Comparison of ENCODE assay signal across 13 cellular contexts in the genomic region with DNA sequence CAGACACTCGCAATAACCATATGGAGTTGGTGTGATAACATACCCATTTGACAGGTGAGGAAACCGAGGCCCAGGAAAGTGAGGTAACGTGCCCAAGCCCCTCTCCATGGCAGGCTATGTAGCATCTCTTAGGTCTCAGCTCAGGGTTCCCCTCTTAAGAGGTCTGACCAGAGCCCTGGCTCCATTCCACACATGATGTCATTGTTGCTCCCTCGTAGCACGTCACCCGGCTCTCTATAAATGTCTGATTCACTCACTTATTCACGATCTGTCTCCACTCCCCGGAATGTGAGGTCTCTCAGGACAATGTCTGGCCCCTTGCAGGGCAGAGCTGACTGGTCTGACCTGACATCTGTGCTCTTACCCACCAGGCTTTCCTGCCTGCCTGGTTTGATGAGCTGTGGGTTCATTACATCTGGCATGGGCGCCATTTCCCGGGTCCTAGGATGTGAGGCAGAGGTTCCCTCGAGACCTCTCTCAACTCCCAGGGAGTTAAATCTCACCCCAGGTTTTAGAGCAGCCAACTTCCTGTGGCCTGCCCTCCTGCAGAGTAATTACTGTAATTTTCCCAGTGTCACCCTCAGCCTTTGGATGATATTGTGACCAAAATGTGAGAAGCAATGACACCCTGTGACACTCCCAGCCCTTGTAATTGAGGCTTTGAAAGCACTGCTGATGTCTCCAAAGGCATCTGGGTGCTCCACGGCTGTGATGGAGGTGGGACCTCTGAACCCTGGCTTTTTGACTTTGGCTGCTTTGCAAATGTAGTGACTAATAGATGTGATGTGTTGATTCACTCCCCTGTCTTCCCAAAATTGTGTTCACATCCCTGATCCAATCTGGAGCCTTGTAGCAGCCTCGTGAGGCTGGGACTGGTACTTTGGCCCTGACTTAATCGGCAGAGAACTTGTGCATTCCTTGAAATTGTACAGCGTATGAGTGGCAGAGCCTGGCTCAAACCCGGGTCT. TPM values are rescaled to one million over a fixed set of nuclear protein-coding genes. Genes with fewer than 3 reads are reported as not detected.
A peak's percentile ranks its signal among the peaks of the same experiment; 100 is the strongest.
DNase-seq lines count a peak whose midpoint lies in the region; ATAC-seq, FAIRE-seq and TF ChIP-seq lines count a peak whose summit lies in the region.
"Had no signal": no experiment of that assay in that cellular context is flagged by ENCODE, and none has a peak within 500 bp of the region (broad histone marks: within the 10 kb centered on the region; RNA-seq: fewer than 3 reads in every experiment).

No MANE protein-coding gene starts in this region.

- no peaks in the 10 kb centered on the region for H3K9me3 Mint-ChIP-seq in mesothelial cell of epicardium
- H3K9me3 Mint-ChIP-seq: natural killer cell had no signal

- no peak overlapping the region for H3K4me3 Mint-ChIP-seq in mesothelial cell of epicardium
- H3K4me3 Mint-ChIP-seq: activated CD4-positive, alpha-beta T cell treated with anti-CD3 and anti-CD28 coated beads for 36 hours; natural killer cell had no signal

- no peaks in the 10 kb centered on the region for H3K36me3 Mint-ChIP-seq in mesothelial cell of epicardium
- H3K36me3 Mint-ChIP-seq: natural killer cell had no signal

- DNase-seq in AG20443 (ENCODE audit: low spot score), result peak; percentile 91
- peak; percentile 12 for DNase-seq in LoVo (ENCODE audit: low spot score)
- peak; percentile 35 for DNase-seq in bronchial epithelial cell (ENCODE audit: low read depth)
- DNase-seq in non-pigmented ciliary epithelial cell (ENCODE audit: low read depth), result peak; percentile 73
- DNase-seq in RPMI8226, result no peak
- DNase-seq in mesothelial cell of epicardium (ENCODE audit: low spot score in 2 of 2, unreplicated experiment in 2 of 2), result no peak
- no peak for DNase-seq in T-helper 9 cell
- DNase-seq: activated CD4-positive, alpha-beta T cell treated with anti-CD3 and anti-CD28 coated beads for 36 hours; DMS153; natural killer cell; NCI-H2171 treated with DMSO at 0.1 percent for 48 hours; stomach had no signal

- peaks cover 5% of the 10 kb centered on the region for H3K27me3 Mint-ChIP-seq in mesothelial cell of epicardium (ENCODE audit: low read depth)

- no peaks in the 10 kb centered on the region for H3K36me3 ChIP-seq in bronchial epithelial cell (ENCODE audit: control insufficient read depth, insufficient read depth, low read length)
- H3K36me3 ChIP-seq: stomach had no signal

- no peak overlapping the region for H3K27ac Mint-ChIP-seq in mesothelial cell of epicardium
- H3K27ac Mint-ChIP-seq: activated CD4-positive, alpha-beta T cell treated with anti-CD3 and anti-CD28 coated beads for 36 hours; natural killer cell had no signal

- no peak for ATAC-seq in HG02642 (IDR thresholded peaks at IDR 0.05; ENCODE audit: poor library complexity, unreplicated experiment)
- ATAC-seq: activated CD4-positive, alpha-beta T cell treated with anti-CD3 and anti-CD28 coated beads for 36 hours; natural killer cell had no signal

- no peak for TF ChIP-seq CTCF in bronchial epithelial cell (IDR thresholded peaks at IDR 0.05; ENCODE audit: insufficient read depth, low read length, severe bottlenecking)
- no peak for TF ChIP-seq CTCF in mesothelial cell of epicardium (IDR thresholded peaks at IDR 0.05; ENCODE audit: unreplicated experiment)

- no peaks in the 10 kb centered on the region for H3K27me3 ChIP-seq in bronchial epithelial cell (ENCODE audit: control insufficient read depth, insufficient read depth, low read length)

- H3K4me1 Mint-ChIP-seq in mesothelial cell of epicardium, result no peaks in the 10 kb centered on the region
- H3K4me1 Mint-ChIP-seq: activated CD4-positive, alpha-beta T cell treated with anti-CD3 and anti-CD28 coated beads for 36 hours; natural killer cell had no signal

- FAIRE-seq in bronchial epithelial cell (lab: Jason Lieb, UNC), result no peak

- H3K4me3 ChIP-seq in bronchial epithelial cell (ENCODE audit: low read depth, low read length), result no peak overlapping the region
- H3K4me3 ChIP-seq: stomach had no signal

RNA-seq across cellular contexts. Expression of gene ACTL8, which starts 10.6 kb away (rescaled TPM):
- total RNA-seq in bronchial epithelial cell (not detected in 2 replicates), mesothelial cell of epicardium (not detected in 3 replicates)
- total RNA-seq: natural killer cell, stomach had no signal

Comparison
In these comparisons a context has a peak if more than half of its experiments do, and no peak if none do; other contexts are left out.
1. DNase-seq: peak in AG20443 (single experiment), LoVo (single experiment), bronchial epithelial cell (single experiment) and non-pigmented ciliary epithelial cell (single experiment); none in RPMI8226 (single experiment), mesothelial cell of epicardium (0 of 2) and T-helper 9 cell (single experiment).